In genomic region chr21:45416619-45417018, GRCh38 we compare ENCODE assay signal across 25 cellular contexts. TPM values are rescaled to one million over a fixed set of nuclear protein-coding genes. Genes with fewer than 3 reads are reported as not detected.
DNase-seq lines count a peak whose midpoint lies in the region; ATAC-seq and TF ChIP-seq lines count a peak whose summit lies in the region.
"Had no signal": no experiment of that assay in that cellular context is flagged by ENCODE, and none has a peak within 500 bp of the region (broad histone marks: within the 10 kb centered on the region; RNA-seq: fewer than 3 reads in every experiment).

No MANE protein-coding gene starts in this region.

- H3K27me3 Mint-ChIP-seq in glutamatergic neuron (ENCODE audit: unreplicated experiment) = peaks cover 5% of the 10 kb centered on the region
- peaks cover 3% of the 10 kb centered on the region for H3K27me3 Mint-ChIP-seq in activated T-cell treated with anti-CD3 and anti-CD28 coated beads, Interleukin-2, amount 50 U/mL, for 24 hours
- H3K27me3 Mint-ChIP-seq: activated naive CD8-positive, alpha-beta T cell treated with anti-CD3 and anti-CD28 coated beads, Interleukin-2, amount 10 ng/mL, durations not matched to agents 7 days and 5 days had no signal

- no peak for TF ChIP-seq EP300 in ovary (IDR thresholded peaks at IDR 0.05)

- H3K4me3 ChIP-seq in HUES6 (ENCODE audit: low read depth, low read length) = no peak overlapping the region
- no peak overlapping the region for H3K4me3 ChIP-seq in ovary
- H3K4me3 ChIP-seq: BLaER1 treated with 17β-estradiol and CSF1 and Interleukin-3, amounts not matched to agents 10 nM and 100 nM; lower lobe of right lung had no signal

- peaks cover 3% of the 10 kb centered on the region for H3K4me1 Mint-ChIP-seq in glutamatergic neuron (ENCODE audit: low read depth, unreplicated experiment)
- H3K4me1 Mint-ChIP-seq in activated T-cell treated with anti-CD3 and anti-CD28 coated beads, Interleukin-2, amount 50 U/mL, for 24 hours (ENCODE audit: low read depth) = no peaks in the 10 kb centered on the region
- H3K4me1 Mint-ChIP-seq: activated naive CD8-positive, alpha-beta T cell treated with anti-CD3 and anti-CD28 coated beads, Interleukin-2, amount 10 ng/mL, durations not matched to agents 7 days and 5 days; stimulated activated naive B cell treated with anti-CD40 and anti-IgM and Interleukin-4, amounts not matched to agents 10 μg/mL and 1 μg/mL and 100 μg/mL, for 72 hours had no signal

- H3K9me3 ChIP-seq in HUES6 (ENCODE audit: control insufficient read depth, insufficient read depth, low read depth, low read length) = no peaks in the 10 kb centered on the region
- H3K9me3 ChIP-seq in ovary = no peaks in the 10 kb centered on the region
- H3K9me3 ChIP-seq: BLaER1 treated with 17β-estradiol and CSF1 and Interleukin-3, amounts not matched to agents 10 nM and 100 nM; lower lobe of right lung had no signal

- H3K9me3 Mint-ChIP-seq in glutamatergic neuron (ENCODE audit: unreplicated experiment) = peaks cover 5% of the 10 kb centered on the region
- no peaks in the 10 kb centered on the region for H3K9me3 Mint-ChIP-seq in activated T-cell treated with anti-CD3 and anti-CD28 coated beads, Interleukin-2, amount 50 U/mL, for 24 hours
- H3K9me3 Mint-ChIP-seq: activated naive CD8-positive, alpha-beta T cell treated with anti-CD3 and anti-CD28 coated beads, Interleukin-2, amount 10 ng/mL, durations not matched to agents 7 days and 5 days; stimulated activated naive B cell treated with anti-CD40 and anti-IgM and Interleukin-4, amounts not matched to agents 10 μg/mL and 1 μg/mL and 100 μg/mL, for 72 hours had no signal

- no peak for TF ChIP-seq CTCF in glutamatergic neuron (IDR thresholded peaks at IDR 0.05; ENCODE audit: partially characterized antibody, unreplicated experiment)
- no peak for TF ChIP-seq CTCF in ovary (IDR thresholded peaks at IDR 0.05)

- no peak for TF ChIP-seq POLR2A in ovary (IDR thresholded peaks at IDR 0.05)

- H3K27ac ChIP-seq in HUES6 (ENCODE audit: low read depth, low read length) (0 out of 2 replicates have a peak overlapping the region, but pooled peaks have one; percentile 22), ovary (peak overlapping the region in 1 of 2 donors; percentile 4)
- H3K27ac ChIP-seq: BLaER1 treated with 17β-estradiol and CSF1 and Interleukin-3, amounts not matched to agents 10 nM and 100 nM; KMS-11; lower lobe of right lung had no signal

- H3K36me3 ChIP-seq in HUES6 (ENCODE audit: control insufficient read depth, insufficient read depth, low read length) = peaks cover 33% of the 10 kb centered on the region
- no peaks in the 10 kb centered on the region for H3K36me3 ChIP-seq in ovary
- H3K36me3 ChIP-seq: BLaER1 treated with 17β-estradiol and CSF1 and Interleukin-3, amounts not matched to agents 10 nM and 100 nM; lower lobe of right lung had no signal

- no peak overlapping the region for H3K27ac Mint-ChIP-seq in glutamatergic neuron (ENCODE audit: unreplicated experiment)
- H3K27ac Mint-ChIP-seq in activated T-cell treated with anti-CD3 and anti-CD28 coated beads, Interleukin-2, amount 50 U/mL, for 24 hours = no peak overlapping the region
- H3K27ac Mint-ChIP-seq: activated CD8-positive, alpha-beta T cell treated with anti-CD3 and anti-CD28 coated beads, Interleukin-2, amount 10 ng/mL, durations not matched to agents 7 days and 5 days; activated naive CD8-positive, alpha-beta T cell treated with anti-CD3 and anti-CD28 coated beads, Interleukin-2, amount 10 ng/mL, durations not matched to agents 7 days and 5 days; stimulated activated naive B cell treated with anti-CD40 and anti-IgM and Interleukin-4, amounts not matched to agents 10 μg/mL and 1 μg/mL and 100 μg/mL, for 72 hours had no signal

- H3K27me3 ChIP-seq in HUES6 (ENCODE audit: control insufficient read depth, insufficient read depth, low read length) (no peaks in the 10 kb centered on the region), ovary (no peaks in the 10 kb centered on the region)

- 42 to 60% (median 48%) methylated on average over 8 of the region's 8 CpGs for WGBS in ovary, 3 donors

- intact Hi-C loops in ovary (cut with DNase I) = no loop called here

- no peak overlapping the region for H3K9ac ChIP-seq in HUES6 (ENCODE audit: low read length)
- H3K9ac ChIP-seq: BLaER1 treated with 17β-estradiol and CSF1 and Interleukin-3, amounts not matched to agents 10 nM and 100 nM; KMS-11 had no signal

- H3K4me1 ChIP-seq in HUES6 (ENCODE audit: control insufficient read depth, insufficient read depth, low read length) (peaks cover 66% of the 10 kb centered on the region), ovary (ENCODE audit: insufficient read depth) (peaks cover 11% of the 10 kb centered on the region)

- DNase-seq in ELF-1 (ENCODE audit: low read depth, low spot score) (peak; percentile 8), glutamatergic neuron (peak; percentile 13), ovary (peak in 4 of 5 donors; percentile 12 to 35 (median 15))
- DNase-seq in stimulated activated CD4-positive, alpha-beta T cell treated with anti-CD3 and anti-CD28 coated beads, Interleukin-2, amount 100 ng/mL, for 48 hours = no peak
- no peak for DNase-seq in activated T-cell treated with anti-CD3 and anti-CD28 coated beads, Interleukin-2, amount 50 U/mL, for 24 hours
- DNase-seq: activated CD4-positive, alpha-beta T cell treated with anti-CD3 and anti-CD28 coated beads for 1 hour; activated CD8-positive, alpha-beta T cell treated with anti-CD3 and anti-CD28 coated beads, Interleukin-2, amount 10 ng/mL, durations not matched to agents 7 days and 5 days; activated effector memory CD4-positive, alpha-beta T cell treated with anti-CD3 and anti-CD28 coated beads, Interleukin-2, amount 50 U/mL, for 16 hours; activated naive CD8-positive, alpha-beta T cell treated with anti-CD3 and anti-CD28 coated beads, Interleukin-2, amount 10 ng/mL, durations not matched to agents 7 days and 5 days; activated T-cell treated with anti-CD3 and anti-CD28 coated beads for 4 hours; effector memory CD4-positive, alpha-beta T cell; foreskin fibroblast; hippocampal formation; NCI-H1436 treated with DMSO at 0.1 percent for 48 hours; NCI-H446 treated with DMSO at 0.1 percent for 48 hours; nucleus accumbens; SIG-M5; stimulated activated CD4-positive, alpha-beta T cell treated with anti-CD3 and anti-CD28 coated beads, Interleukin-4, amount 100 ng/mL, for 24 hours; stimulated activated naive B cell treated with anti-CD40 and anti-IgM and Interleukin-4, amounts not matched to agents 10 μg/mL and 1 μg/mL and 100 μg/mL, for 72 hours had no signal

- no peaks in the 10 kb centered on the region for H3K36me3 Mint-ChIP-seq in glutamatergic neuron (ENCODE audit: unreplicated experiment)
- H3K36me3 Mint-ChIP-seq in activated T-cell treated with anti-CD3 and anti-CD28 coated beads, Interleukin-2, amount 50 U/mL, for 24 hours (ENCODE audit: low read depth) = no peaks in the 10 kb centered on the region
- H3K36me3 Mint-ChIP-seq: activated naive CD8-positive, alpha-beta T cell treated with anti-CD3 and anti-CD28 coated beads, Interleukin-2, amount 10 ng/mL, durations not matched to agents 7 days and 5 days; stimulated activated naive B cell treated with anti-CD40 and anti-IgM and Interleukin-4, amounts not matched to agents 10 μg/mL and 1 μg/mL and 100 μg/mL, for 72 hours had no signal

- no peak overlapping the region for H3K4me3 Mint-ChIP-seq in glutamatergic neuron (ENCODE audit: unreplicated experiment)
- no peak overlapping the region for H3K4me3 Mint-ChIP-seq in activated T-cell treated with anti-CD3 and anti-CD28 coated beads, Interleukin-2, amount 50 U/mL, for 24 hours
- H3K4me3 Mint-ChIP-seq: activated CD8-positive, alpha-beta T cell treated with anti-CD3 and anti-CD28 coated beads, Interleukin-2, amount 10 ng/mL, durations not matched to agents 7 days and 5 days; activated naive CD8-positive, alpha-beta T cell treated with anti-CD3 and anti-CD28 coated beads, Interleukin-2, amount 10 ng/mL, durations not matched to agents 7 days and 5 days; stimulated activated naive B cell treated with anti-CD40 and anti-IgM and Interleukin-4, amounts not matched to agents 10 μg/mL and 1 μg/mL and 100 μg/mL, for 72 hours had no signal

- no peak for ATAC-seq in HG03378 (IDR thresholded peaks at IDR 0.05; ENCODE audit: unreplicated experiment)
- ATAC-seq in GM21367 (IDR thresholded peaks at IDR 0.05; ENCODE audit: unreplicated experiment) = no peak
- ATAC-seq: activated CD8-positive, alpha-beta T cell treated with anti-CD3 and anti-CD28 coated beads, Interleukin-2, amount 10 ng/mL, durations not matched to agents 7 days and 5 days; lower lobe of right lung; stimulated activated naive B cell treated with anti-CD40 and anti-IgM and Interleukin-4, amounts not matched to agents 10 μg/mL and 1 μg/mL and 100 μg/mL, for 72 hours had no signal

RNA-seq across cellular contexts. Expression of gene COL18A1, which starts 11.7 kb away (rescaled TPM):
- total RNA-seq in glutamatergic neuron (ENCODE audit: unreplicated experiment) (9.5 TPM), ovary (100 to 1,000 TPM; 141 to 353 (median 270) TPM)
- 100 to 1,000 TPM in 1 of 2 donors, 10 to 100 TPM in 1; 11.1 to 201 TPM for polyA plus RNA-seq in ovary

Comparison
In these comparisons a context has a peak if more than half of its experiments do, and no peak if none do; other contexts are left out.
1. DNase-seq: peak in ELF-1 (single experiment), glutamatergic neuron (single experiment) and ovary (4 of 5); none in stimulated activated CD4-positive, alpha-beta T cell treated with anti-CD3 and anti-CD28 coated beads, Interleukin-2, amount 100 ng/mL, for 48 hours (0 of 2) and activated T-cell treated with anti-CD3 and anti-CD28 coated beads, Interleukin-2, amount 50 U/mL, for 24 hours (single experiment).
2. RNA of gene COL18A1, which starts 11.7 kb away (total RNA-seq): 141 to 353 TPM in ovary; 9.5 TPM in glutamatergic neuron (single experiment); every median in the first group is over 10 times any median in the second.